ENCODE assay signal across 24 cellular contexts in genomic region chr13:36450534-36450933, GRCh38.
"Had no signal": no experiment of that assay in that cellular context is flagged by ENCODE, and none has a peak within 500 bp of the region (broad histone marks: within the 10 kb centered on the region; RNA-seq: fewer than 3 reads in every experiment).

No MANE protein-coding gene starts in this region.

- H3K4me3 ChIP-seq: adrenal gland, PC-9 had no signal

- H2AFZ ChIP-seq: PC-9 had no signal

- H3K4me2 ChIP-seq: PC-9 had no signal

- H3K9me3 ChIP-seq: adrenal gland had no signal

- H3K4me1 ChIP-seq: adrenal gland had no signal

- H3K27me3 ChIP-seq: adrenal gland had no signal

- DNase-seq: activated CD4-positive, alpha-beta memory T cell treated with anti-CD3 and anti-CD28 coated beads, Interleukin-2, amount 10 ng/mL, durations not matched to agents 7 days and 5 days; activated CD4-positive, alpha-beta T cell treated with anti-CD3 and anti-CD28 coated beads for 36 hours; activated CD4-positive, alpha-beta T cell treated with anti-CD3 and anti-CD28 coated beads, Interleukin-2, amount 50 U/mL, for 1 hour; activated gamma-delta T cell; activated naive CD4-positive, alpha-beta T cell treated with anti-CD3 and anti-CD28 coated beads, Interleukin-2, amount 50 U/mL, for 16 hours; activated naive CD8-positive, alpha-beta T cell treated with anti-CD3 and anti-CD28 coated beads, Interleukin-2, amount 10 ng/mL, durations not matched to agents 7 days and 5 days; activated T-cell treated with anti-CD3 and anti-CD28 coated beads for 4 hours; activated T-cell treated with anti-CD3 and anti-CD28 coated beads, Interleukin-2, amount 50 U/mL, for 48 hours; adrenal gland; anterior cingulate cortex; cerebellar nuclear complex; MM.1S; NCI-H1105; NCI-H1436; NCI-H1694 treated with DMSO at 0.1 percent for 48 hours; NCI-H2029 treated with DMSO at 0.1 percent for 48 hours; NCI-H345; NCI-H510A; NCI-H526 treated with DMSO at 0.1 percent for 48 hours; NCI-H82; PC-9; SIG-M5; T-helper 1 cell; WERI-Rb-1 had no signal

- H3K27ac ChIP-seq: adrenal gland, PC-9, WERI-Rb-1 had no signal

- H3K36me3 ChIP-seq: adrenal gland, WERI-Rb-1 had no signal
